14 cellular contexts compared by ENCODE assay signal in genomic region chr15:65576669-65577068, GRCh38. TPM values are rescaled to one million over a fixed set of nuclear protein-coding genes. Genes with fewer than 3 reads are reported as not detected.
DNase-seq lines count a peak whose midpoint lies in the region; ATAC-seq, FAIRE-seq and TF ChIP-seq lines count a peak whose summit lies in the region.
"Had no signal": no experiment of that assay in that cellular context is flagged by ENCODE, and none has a peak within 500 bp of the region (broad histone marks: within the 10 kb centered on the region; RNA-seq: fewer than 3 reads in every experiment).

No MANE protein-coding gene starts in this region.

- H3K9me3 ChIP-seq in CD4-positive, alpha-beta T cell (ENCODE audit: control insufficient read depth, low read length), result no peaks in the 10 kb centered on the region
- H3K9me3 ChIP-seq in kidney (ENCODE audit: control insufficient read depth in 1 of 2, low read length in 2 of 2), result no peaks in the 10 kb centered on the region
- H3K9me3 ChIP-seq: esophagus squamous epithelium had no signal

- no peaks in the 10 kb centered on the region for H3K9me3 Mint-ChIP-seq in CD4-positive, alpha-beta T cell
- H3K9me3 Mint-ChIP-seq in nephron progenitor cell, result no peaks in the 10 kb centered on the region
- H3K9me3 Mint-ChIP-seq: stimulated activated naive B cell treated with anti-CD40 and anti-IgM and Interleukin-4, amounts not matched to agents 10 μg/mL and 1 μg/mL and 100 μg/mL, for 72 hours had no signal

- no peak overlapping the region for H3K27ac ChIP-seq in CD4-positive, alpha-beta T cell (ENCODE audit: low read depth, low read length)
- no peak overlapping the region for H3K27ac ChIP-seq in kidney (ENCODE audit: low read depth in 2 of 2, low read length in 2 of 2)
- H3K27ac ChIP-seq: esophagus squamous epithelium, VCaP had no signal

- FAIRE-seq in kidney (lab: Jason Lieb, UNC), result no peak

- peaks cover 65% of the 10 kb centered on the region for H3K36me3 Mint-ChIP-seq in CD4-positive, alpha-beta T cell (ENCODE audit: low read depth)
- peaks cover 75% of the 10 kb centered on the region for H3K36me3 Mint-ChIP-seq in nephron progenitor cell (ENCODE audit: low read depth)

- H3K36me3 ChIP-seq in kidney (ENCODE audit: control insufficient read depth in 1 of 2, insufficient read depth in 2 of 2, low read length in 2 of 2), result peaks cover 19 to 34% of the 10 kb centered on the region in 2 donors

- H3K27me3 ChIP-seq in CD4-positive, alpha-beta T cell (ENCODE audit: control insufficient read depth, insufficient read depth, low read length), result no peaks in the 10 kb centered on the region
- H3K27me3 ChIP-seq: esophagus squamous epithelium had no signal

- POLR2A ChIA-PET in CD4-positive, alpha-beta T cell (lab: Charles Lee), result interaction anchor here (1.0 kb wide), 1 partner anchor 46 kb away, joined by 3 read pairs; no protein-coding TSS in a partner anchor

- ATAC-seq in CD4-positive, alpha-beta T cell (ENCODE audit: poor library complexity), result no peak
- ATAC-seq in GM18870 (IDR thresholded peaks at IDR 0.05; ENCODE audit: unreplicated experiment), result no peak
- ATAC-seq: stimulated activated naive B cell treated with anti-CD40 and anti-IgM and Interleukin-4, amounts not matched to agents 10 μg/mL and 1 μg/mL and 100 μg/mL, for 72 hours had no signal

- no peak overlapping the region for H3K9ac ChIP-seq in kidney (ENCODE audit: low read length in 2 of 2)

- H3K4me1 Mint-ChIP-seq in CD4-positive, alpha-beta T cell (ENCODE audit: low read depth), result no peaks in the 10 kb centered on the region
- peaks cover 12% of the 10 kb centered on the region for H3K4me1 Mint-ChIP-seq in nephron progenitor cell

- no peak for DNase-seq in CD4-positive, alpha-beta T cell
- DNase-seq in NCI-H226, result peak; percentile 68
- DNase-seq in dermis blood vessel endothelial cell, result peak; percentile 75
- no peak for DNase-seq in nephron progenitor cell
- no peak for DNase-seq in DMS79 (lab: John Stamatoyannopoulos, UW)
- no peak for DNase-seq in activated T-cell treated with anti-CD3 and anti-CD28 coated beads for 4 hours
- DNase-seq in kidney, result no peak
- DNase-seq: caudate nucleus; esophagus squamous epithelium; nucleus accumbens; SHP77 treated with DMSO at 0.1 percent for 48 hours; stimulated activated naive B cell treated with anti-CD40 and anti-IgM and Interleukin-4, amounts not matched to agents 10 μg/mL and 1 μg/mL and 100 μg/mL, for 72 hours had no signal

- no peak for TF ChIP-seq CTCF in CD4-positive, alpha-beta T cell (IDR thresholded peaks at IDR 0.05)
- no peak for TF ChIP-seq CTCF in nephron progenitor cell (IDR thresholded peaks at IDR 0.05)
- no peak for TF ChIP-seq CTCF in kidney (IDR thresholded peaks at IDR 0.05; ENCODE audit: borderline replicate concordance, extremely low read depth, insufficient read depth)

- intact Hi-C loops in CD4-positive, alpha-beta T cell (cut with DNase I, micrococcal nuclease), result no loop called here
- intact Hi-C loops in kidney (cut with DNase I), result no loop called here

- no peak overlapping the region for H3K4me3 ChIP-seq in kidney (ENCODE audit: low read length in 2 of 2)
- H3K4me3 ChIP-seq: esophagus squamous epithelium had no signal

- CTCF ChIA-PET in CD4-positive, alpha-beta T cell (lab: Charles Lee), result no interaction called here

- no peaks in the 10 kb centered on the region for H3K27me3 Mint-ChIP-seq in CD4-positive, alpha-beta T cell
- H3K27me3 Mint-ChIP-seq in nephron progenitor cell (ENCODE audit: low read depth, poor library complexity), result no peaks in the 10 kb centered on the region
- H3K27me3 Mint-ChIP-seq: stimulated activated naive B cell treated with anti-CD40 and anti-IgM and Interleukin-4, amounts not matched to agents 10 μg/mL and 1 μg/mL and 100 μg/mL, for 72 hours had no signal

- H3K4me3 Mint-ChIP-seq in CD4-positive, alpha-beta T cell, result no peak overlapping the region
- H3K4me3 Mint-ChIP-seq in nephron progenitor cell, result no peak overlapping the region
- H3K4me3 Mint-ChIP-seq: stimulated activated naive B cell treated with anti-CD40 and anti-IgM and Interleukin-4, amounts not matched to agents 10 μg/mL and 1 μg/mL and 100 μg/mL, for 72 hours had no signal

- H3K27ac Mint-ChIP-seq in CD4-positive, alpha-beta T cell, result peak overlapping the region; percentile 68
- peak overlapping the region; percentile 9 for H3K27ac Mint-ChIP-seq in nephron progenitor cell
- H3K27ac Mint-ChIP-seq: stimulated activated naive B cell treated with anti-CD40 and anti-IgM and Interleukin-4, amounts not matched to agents 10 μg/mL and 1 μg/mL and 100 μg/mL, for 72 hours had no signal

- H3K4me1 ChIP-seq in kidney (ENCODE audit: control insufficient read depth in 1 of 2, insufficient read depth in 1 of 2, low read depth in 1 of 2, low read length in 2 of 2), result no peaks in the 10 kb centered on the region

RNA-seq across cellular contexts. Expression of gene INTS14, which starts 34.3 kb away (rescaled TPM):
- total RNA-seq in CD4-positive, alpha-beta T cell, result 10 to 100 TPM; 20.6 to 25.1 TPM
- total RNA-seq in dermis blood vessel endothelial cell (42.9 and 48.4 TPM in 2 replicates), kidney (37.1 TPM)
- polyA plus RNA-seq in kidney (ENCODE audit: insufficient read depth, low read depth, low replicate concordance), result 27.8 TPM

RNA-seq across cellular contexts. Expression of gene SLC24A1, which starts 45.1 kb away (rescaled TPM):
- 1 to 10 TPM; 2.2 to 2.3 TPM for total RNA-seq in CD4-positive, alpha-beta T cell
- total RNA-seq in dermis blood vessel endothelial cell (5.3 and 20.5 TPM in 2 replicates), kidney (18.9 TPM)
- 4.9 TPM for polyA plus RNA-seq in kidney (ENCODE audit: insufficient read depth, low read depth, low replicate concordance)

RNA-seq across cellular contexts. Expression of gene HACD3, which starts 46.4 kb away (rescaled TPM):
- total RNA-seq in CD4-positive, alpha-beta T cell, result 10 to 100 TPM; 13.9 to 14.1 TPM
- total RNA-seq in dermis blood vessel endothelial cell (93.1 and 105 TPM in 2 replicates), kidney (52.1 TPM)
- 89.3 TPM for polyA plus RNA-seq in kidney (ENCODE audit: insufficient read depth, low read depth, low replicate concordance)

RNA-seq across cellular contexts. Expression of gene DPP8, which starts 59.2 kb away (rescaled TPM):
- total RNA-seq in CD4-positive, alpha-beta T cell, result 10 to 100 TPM; 41.2 to 45.4 TPM
- total RNA-seq in dermis blood vessel endothelial cell (63.5 and 63.9 TPM in 2 replicates), kidney (38.6 TPM)
- polyA plus RNA-seq in kidney (ENCODE audit: insufficient read depth, low read depth, low replicate concordance), result 8.2 TPM

Comparison
In these comparisons a context has a peak if more than half of its experiments do, and no peak if none do; other contexts are left out.
1. DNase-seq: peak in NCI-H226 (single experiment) and dermis blood vessel endothelial cell (single experiment); none in CD4-positive, alpha-beta T cell (0 of 10), nephron progenitor cell (single experiment), DMS79 (single experiment), activated T-cell treated with anti-CD3 and anti-CD28 coated beads for 4 hours (single experiment) and kidney (single experiment).